In the genomic region with DNA sequence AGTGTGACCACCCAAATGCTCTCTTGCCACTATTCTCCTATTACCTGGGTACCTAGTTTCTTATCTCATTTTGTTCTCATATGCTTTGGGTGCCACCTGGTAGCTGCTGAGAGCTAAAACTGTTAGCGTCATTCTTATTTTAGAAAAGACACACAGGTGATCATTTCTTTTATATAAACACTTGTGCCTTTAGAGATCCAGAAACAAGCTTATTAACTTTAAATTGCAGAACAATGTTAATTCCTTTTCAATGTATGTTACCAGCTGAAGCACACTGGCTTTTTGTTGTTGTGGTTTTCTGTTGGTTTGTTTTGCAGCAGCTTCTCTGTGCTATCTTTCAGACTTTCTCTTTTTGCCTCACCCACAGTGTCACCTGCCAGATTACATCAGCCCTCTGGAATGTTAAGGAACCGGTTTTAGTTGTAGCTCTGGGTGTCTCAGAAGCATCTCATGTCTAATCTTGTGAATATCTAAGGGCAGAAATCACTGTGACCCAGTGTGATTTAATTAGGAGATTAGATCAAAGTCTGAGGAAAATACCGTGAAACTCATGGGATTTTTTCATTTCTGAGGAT, we compare ENCODE assay signal across 10 cellular contexts. TPM values are rescaled to one million over a fixed set of nuclear protein-coding genes. Genes with fewer than 3 reads are reported as not detected.
DNase-seq lines count a peak whose midpoint lies in the region; ATAC-seq, FAIRE-seq and TF ChIP-seq lines count a peak whose summit lies in the region.
"Had no signal": no experiment of that assay in that cellular context is flagged by ENCODE, and none has a peak within 500 bp of the region (broad histone marks: within the 10 kb centered on the region; RNA-seq: fewer than 3 reads in every experiment).

No MANE protein-coding gene starts in this region.

- H4K20me1 ChIP-seq in H1 (replicated peaks in 1 of 2; ENCODE audit: control insufficient read depth in 1 of 2, insufficient read depth in 2 of 2, low read length in 2 of 2) = no peaks in the 10 kb centered on the region

- no peak for TF ChIP-seq RAD21 in H1 (IDR thresholded peaks at IDR 0.05 in 1 of 2, conservative IDR thresholded peaks at IDR 0.05 in 1 of 2; ENCODE audit: low read depth in 2 of 2, low read length in 2 of 2)

- no peak overlapping the region for H4K91ac ChIP-seq in H1 (replicated peaks; ENCODE audit: insufficient read length, low read length)

- ATAC-seq in GM18867 (IDR thresholded peaks at IDR 0.05; ENCODE audit: unreplicated experiment) = peak; percentile 32
- no peak for ATAC-seq in GM21619 (IDR thresholded peaks at IDR 0.05; ENCODE audit: unreplicated experiment)

- no peak overlapping the region for H3K23ac ChIP-seq in H1 (ENCODE audit: insufficient read length)

- H2BK12ac ChIP-seq in H1 (ENCODE audit: low read depth, low read length) = peak overlapping the region; percentile 55; the same call in 1 of the 2 replicates

- TF ChIP-seq POLR2A in H1 (IDR thresholded peaks at IDR 0.05; ENCODE audit: control extremely low read depth in 1 of 2, low read depth in 2 of 2, low read length in 2 of 2) = no peak

- no peak overlapping the region for H2BK120ac ChIP-seq in H1 (replicated peaks; ENCODE audit: low read depth, low read length)

- H3K27me3 Mint-ChIP-seq in progenitor cell of endocrine pancreas = no peaks in the 10 kb centered on the region

- peak overlapping the region; percentile 6 for H3K4me3 Mint-ChIP-seq in progenitor cell of endocrine pancreas (ENCODE audit: low read depth)

- H3K4me2 ChIP-seq in H1 (ENCODE audit: insufficient read depth in 1 of 2, low read depth in 2 of 2, low read length in 2 of 2) = peak overlapping the region; percentile 46 to 61

- H3K9me3 Mint-ChIP-seq in progenitor cell of endocrine pancreas (ENCODE audit: low read depth) = peaks cover 6% of the 10 kb centered on the region

- no peaks in the 10 kb centered on the region for H3K23me2 ChIP-seq in H1 (ENCODE audit: low read depth, low read length)

- H4K5ac ChIP-seq in H1 (ENCODE audit: insufficient read length, low read depth, low read length) = peak overlapping the region; percentile 55

- no peaks in the 10 kb centered on the region for H3K9me3 ChIP-seq in H1 (ENCODE audit: insufficient read depth in 2 of 2, low read depth in 1 of 2, low read length in 1 of 2)
- H3K9me3 ChIP-seq in ascending aorta = no peaks in the 10 kb centered on the region

- peak overlapping the region in 1 of 4 experiments; percentile 15; a peak in 3 of 7 replicates for H3K9ac ChIP-seq in H1 (replicated peaks in 1 of 4; ENCODE audit: extremely low read depth in 1 of 4, low read depth in 3 of 4, low read length in 3 of 4)

- no peaks in the 10 kb centered on the region for H3K79me2 ChIP-seq in H1 (ENCODE audit: control insufficient read depth in 1 of 2, insufficient read depth in 2 of 2, low read length in 2 of 2)

- no peaks in the 10 kb centered on the region for H3K27me3 ChIP-seq in H1 (replicated peaks in 1 of 4; ENCODE audit: control insufficient read depth in 3 of 4, extremely low read depth in 1 of 4, insufficient read depth in 3 of 4, low read length in 3 of 4)
- no peaks in the 10 kb centered on the region for H3K27me3 ChIP-seq in ascending aorta

- H2AFZ ChIP-seq in H1 (ENCODE audit: low read length) = no peak overlapping the region; the same call in 1 of the 2 replicates

- peak overlapping the region; percentile 42 for H3K27ac ChIP-seq in H1 (ENCODE audit: low read depth, low read length)
- no peak overlapping the region for H3K27ac ChIP-seq in ascending aorta

- WGBS in H1 (ENCODE audit: extremely low coverage in 1 of 2, insufficient coverage in 1 of 2, insufficient read length in 1 of 2, insufficient replicate concordance in 2 of 2, low coverage in 1 of 2, low lambda C conversion rate in 2 of 2, missing lambda C conversion rate in 1 of 2), 2 experiments = 29% methylated on average over 3 of the region's 3 CpGs; no CpG with 5 or more reads in 1 of the 2 experiments

- H3K4ac ChIP-seq in H1 (replicated peaks; ENCODE audit: insufficient read length, low read depth, low read length) = no peak overlapping the region

- intact Hi-C loops in posterior cingulate gyrus (cut with DNase I) (no loop called here), ascending aorta (cut with DNase I) (no loop called here)

- H2BK20ac ChIP-seq in H1 (ENCODE audit: low read length) = peak overlapping the region; percentile 76; the same call in 1 of the 2 replicates

- peak overlapping the region; percentile 81; the same call in 1 of the 2 replicates for H2BK5ac ChIP-seq in H1 (ENCODE audit: low read depth, low read length)

- no peak overlapping the region for H2BK15ac ChIP-seq in H1 (ENCODE audit: low read length)

- H3K36me3 ChIP-seq in H1 (ENCODE audit: control insufficient read depth in 2 of 4, insufficient read depth in 4 of 4, low read length in 3 of 4) = no peaks in the 10 kb centered on the region; a peak in 1 of 8 replicates
- no peaks in the 10 kb centered on the region for H3K36me3 ChIP-seq in ascending aorta

- H3K4me1 ChIP-seq in H1 (replicated peaks in 1 of 4; ENCODE audit: control insufficient read depth in 3 of 4, insufficient read depth in 4 of 4, low read length in 3 of 4) = peaks cover 3 to 18% (median 10%) of the 10 kb centered on the region in 4 experiments; a peak in 6 of 7 replicates
- no peaks in the 10 kb centered on the region for H3K4me1 ChIP-seq in ascending aorta

- no peaks in the 10 kb centered on the region for H3K79me1 ChIP-seq in H1 (ENCODE audit: low read depth, low read length)

- no peak overlapping the region for H2AK5ac ChIP-seq in H1 (ENCODE audit: low read depth, low read length)

- H3K4me1 Mint-ChIP-seq in progenitor cell of endocrine pancreas (ENCODE audit: low read depth) = peaks cover 38% of the 10 kb centered on the region

- H3K14ac ChIP-seq in H1 (ENCODE audit: insufficient read length) = no peak overlapping the region

- H3K36me3 Mint-ChIP-seq in progenitor cell of endocrine pancreas (ENCODE audit: insufficient read depth) = no peaks in the 10 kb centered on the region

- peak in 1 of 2 experiments; percentile 89; a peak in 2 of 3 replicates for TF ChIP-seq EP300 in H1 (IDR thresholded peaks at IDR 0.05; ENCODE audit: borderline replicate concordance in 1 of 2, low read depth in 2 of 2, low read length in 2 of 2)

- CTCF ChIA-PET in H1 (lab: Charles Lee; ENCODE audit: partially characterized antibody) = interaction anchor here (0.9 to 6.7 kb wide), 2 partner anchors 16 to 18 kb away, joined by 3 to 36 read pairs; no protein-coding TSS in a partner anchor

- H3K18ac ChIP-seq in H1 (ENCODE audit: extremely low read depth, low read length) = no peak overlapping the region

- TF ChIP-seq CTCF in H1 (IDR thresholded peaks at IDR 0.05; ENCODE audit: control extremely low read depth in 1 of 3, insufficient read depth in 1 of 3, low read depth in 1 of 3, low read length in 3 of 3) (no peak), progenitor cell of endocrine pancreas (IDR thresholded peaks at IDR 0.05; ENCODE audit: unreplicated experiment) (no peak), ascending aorta (IDR thresholded peaks at IDR 0.05) (no peak)

- FAIRE-seq in H1 (lab: Jason Lieb, UNC) = peak; percentile 86

- DNase-seq in NCI-H2196 (lab: John Stamatoyannopoulos, UW; ENCODE audit: unreplicated experiment) = peak; percentile 68
- DNase-seq in H1 (ENCODE audit: low read depth in 1 of 2, low spot score in 2 of 2) = peak; percentile 23 to 52
- peak; percentile 25 for DNase-seq in progenitor cell of endocrine pancreas (ENCODE audit: low spot score, unreplicated experiment)
- no peak for DNase-seq in SKM-1 (lab: John Stamatoyannopoulos, UW; ENCODE audit: unreplicated experiment)
- no peak for DNase-seq in posterior cingulate gyrus
- DNase-seq in ascending aorta (ENCODE audit: low spot score in 2 of 2) = no peak
- DNase-seq: activated CD4-positive, alpha-beta T cell treated with anti-CD3 and anti-CD28 coated beads, Interleukin-2, amount 50 U/mL, for 4 hours; stimulated activated CD4-positive, alpha-beta T cell treated with anti-CD3 and anti-CD28 coated beads, Interleukin-2, amount 100 ng/mL, for 48 hours had no signal

- no peak overlapping the region for H3K56ac ChIP-seq in H1 (replicated peaks; ENCODE audit: insufficient read length, low read depth, low read length)

- POLR2A ChIA-PET in H1 (lab: Charles Lee; ENCODE audit: partially characterized antibody) = interaction anchor here (1.2 to 1.4 kb wide), 2 partner anchors 14 to 43 kb away, joined by 3 to 5 read pairs; partner anchors contain the start of gene SLC19A2

- peak overlapping the region in 1 of 4 experiments; percentile 40; a peak in 2 of 8 replicates for H3K4me3 ChIP-seq in H1 (ENCODE audit: extremely low read depth in 1 of 4, insufficient read depth in 2 of 4, low read depth in 3 of 4, low read length in 4 of 4)
- no peak overlapping the region for H3K4me3 ChIP-seq in ascending aorta

- H4K8ac ChIP-seq in H1 (ENCODE audit: extremely low read depth, insufficient read depth, low read length) = no peak overlapping the region

- H3K27ac Mint-ChIP-seq in progenitor cell of endocrine pancreas = peak overlapping the region; percentile 97

TF ChIP-seq in H1, 55 proteins besides CTCF, POLR2A, EP300 and RAD21 (continues in another document):
- TF ChIP-seq RBBP5 (IDR thresholded peaks at IDR 0.05; ENCODE audit: borderline replicate concordance, low read depth, low read length) = peak; percentile 69; the same call in 1 of the 2 replicates
- peak; percentile 93 for TF ChIP-seq TCF12 (IDR thresholded peaks at IDR 0.05; ENCODE audit: low read depth, low read length)

RNA-seq across cellular contexts. Expression of gene SLC19A2, which starts 43.4 kb away (rescaled TPM):
- 22.5 and 23.2 TPM in 2 replicates for total RNA-seq in H1 (2021; fragmentation: NEBNext Ultra II Directional; extraction: Animal tissue kit (Norgen Biotek cat#: 25700))
- 18.4 and 21.2 TPM in 2 replicates for polyA plus RNA-seq in H1 (2011; rRNA removed)
- 19.7 TPM for polyA plus RNA-seq in H1 (2011; cell fraction: cytosol; rRNA removed)
- 13.0 TPM for polyA plus RNA-seq in H1 (2011; cell fraction: nucleus; rRNA removed)
- 8.7 to 14.7 TPM (median 11.7 TPM) in 4 replicates for polyA plus RNA-seq in H1 (2012, experiment 1 of 2)
- polyA plus RNA-seq in H1 (2012, experiment 2 of 2) = 2.7 TPM
- polyA plus RNA-seq in H1 (2013, experiment 1 of 2) = 24.8 TPM
- 30.6 TPM for polyA plus RNA-seq in H1 (2013, experiment 2 of 2)
- polyA minus RNA-seq in H1 (2011; rRNA and poly(A)+ RNA removed) = 38.0 and 48.9 TPM in 2 replicates
- polyA minus RNA-seq in H1 (2011; cell fraction: cytosol; rRNA and poly(A)+ RNA removed) = 15.7 TPM
- polyA minus RNA-seq in H1 (2011; cell fraction: nucleus; rRNA and poly(A)+ RNA removed) = 23.6 TPM
- 18.1 and 19.5 TPM in 2 replicates for total RNA-seq in progenitor cell of endocrine pancreas
- 36.7 TPM for total RNA-seq in ascending aorta

RNA-seq across cellular contexts. Expression of gene F5, which starts 57.1 kb away (rescaled TPM):
- 0.04 TPM in 1 of 2 replicates, not detected in the other for total RNA-seq in H1 (2021; fragmentation: NEBNext Ultra II Directional; extraction: Animal tissue kit (Norgen Biotek cat#: 25700))
- 0.02 and 0.06 TPM in 2 replicates for polyA plus RNA-seq in H1 (2011; rRNA removed)
- polyA plus RNA-seq in H1 (2011; cell fraction: cytosol; rRNA removed) = 0.01 TPM
- 0.10 TPM for polyA plus RNA-seq in H1 (2011; cell fraction: nucleus; rRNA removed)
- 0.03 to 0.07 TPM (median 0.05 TPM) in 4 replicates for polyA plus RNA-seq in H1 (2012, experiment 1 of 2)
- not detected for polyA plus RNA-seq in H1 (2012, experiment 2 of 2)
- 0.24 TPM for polyA plus RNA-seq in H1 (2013, experiment 1 of 2)
- 0.11 TPM for polyA plus RNA-seq in H1 (2013, experiment 2 of 2)
- polyA minus RNA-seq in H1 (2011; rRNA and poly(A)+ RNA removed) = 0.03 and 0.05 TPM in 2 replicates
- polyA minus RNA-seq in H1 (2011; cell fraction: cytosol; rRNA and poly(A)+ RNA removed) = not detected
- polyA minus RNA-seq in H1 (2011; cell fraction: nucleus; rRNA and poly(A)+ RNA removed) = 0.20 TPM
- total RNA-seq in progenitor cell of endocrine pancreas = 1.7 and 2.9 TPM in 2 replicates
- total RNA-seq in ascending aorta = not detected

Comparison
In these comparisons a context has a peak if more than half of its experiments do, and no peak if none do; other contexts are left out.
1. DNase-seq: peak in NCI-H2196 (single experiment), H1 (2 of 2) and progenitor cell of endocrine pancreas (single experiment); none in SKM-1 (single experiment), posterior cingulate gyrus (0 of 10) and ascending aorta (0 of 2).